Comparison of ENCODE assay signal across 14 cellular contexts in the genomic region with DNA sequence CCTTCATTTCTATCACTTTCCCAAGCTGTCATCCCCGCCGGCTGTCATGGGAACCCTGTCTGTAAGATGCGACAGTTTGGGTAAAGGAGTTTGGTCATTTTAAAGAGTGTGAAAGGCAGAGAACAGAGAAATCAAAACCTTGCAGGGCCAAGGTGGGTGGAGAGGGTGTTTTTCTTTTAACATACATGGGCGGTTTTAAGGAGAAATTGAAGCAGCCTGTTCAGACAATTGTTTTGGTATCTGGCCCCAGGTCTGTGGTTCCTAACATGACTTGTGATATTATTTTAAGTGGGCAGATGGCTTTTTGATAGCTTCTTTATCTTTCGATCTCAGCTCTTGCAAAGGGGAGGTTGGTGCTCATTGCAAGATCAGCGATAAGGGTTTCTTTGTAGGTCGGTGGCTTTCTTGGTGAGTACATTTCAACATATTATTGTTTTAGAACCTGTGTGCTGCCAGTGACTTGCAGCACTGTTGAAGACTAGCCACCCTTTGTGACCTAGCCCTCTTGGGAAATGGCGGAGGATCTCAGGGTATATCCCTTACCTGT. TPM values are rescaled to one million over a fixed set of nuclear protein-coding genes. Genes with fewer than 3 reads are reported as not detected.
DNase-seq lines count a peak whose midpoint lies in the region; ATAC-seq and TF ChIP-seq lines count a peak whose summit lies in the region.
"Had no signal": no experiment of that assay in that cellular context is flagged by ENCODE, and none has a peak within 500 bp of the region (broad histone marks: within the 10 kb centered on the region; RNA-seq: fewer than 3 reads in every experiment).

No MANE protein-coding gene starts in this region.

- no peaks in the 10 kb centered on the region for H3K9me3 Mint-ChIP-seq in activated T-cell treated with anti-CD3 and anti-CD28 coated beads, Interleukin-2, amount 50 U/mL, for 24 hours
- H3K9me3 Mint-ChIP-seq in endodermal cell, result peaks cover 67% of the 10 kb centered on the region
- no peaks in the 10 kb centered on the region for H3K9me3 Mint-ChIP-seq in stimulated activated effector memory CD8-positive, alpha-beta T cell treated with anti-CD3 and anti-CD28 coated beads, Interleukin-12 subunit alpha, Interleukin-12 subunit beta, amount 100 ng/mL, for 72 hours
- no peaks in the 10 kb centered on the region for H3K9me3 Mint-ChIP-seq in endothelial cell (ENCODE audit: unreplicated experiment)

- no peak overlapping the region for H3K9ac ChIP-seq in endodermal cell (ENCODE audit: extremely low read depth, low read length, poor library complexity, severe bottlenecking)

- peak; percentile 25 for ATAC-seq in stimulated activated effector memory CD8-positive, alpha-beta T cell treated with anti-CD3 and anti-CD28 coated beads, Interleukin-12 subunit alpha, Interleukin-12 subunit beta, amount 100 ng/mL, for 72 hours

- H3K4me3 Mint-ChIP-seq in activated T-cell treated with anti-CD3 and anti-CD28 coated beads, Interleukin-2, amount 50 U/mL, for 24 hours, result peak overlapping the region; percentile 68
- H3K4me3 Mint-ChIP-seq in endodermal cell (no peak overlapping the region), endothelial cell (ENCODE audit: unreplicated experiment) (no peak overlapping the region)
- peak overlapping the region; percentile 80 for H3K4me3 Mint-ChIP-seq in stimulated activated effector memory CD8-positive, alpha-beta T cell treated with anti-CD3 and anti-CD28 coated beads, Interleukin-12 subunit alpha, Interleukin-12 subunit beta, amount 100 ng/mL, for 72 hours

- H3K36me3 Mint-ChIP-seq in activated T-cell treated with anti-CD3 and anti-CD28 coated beads, Interleukin-2, amount 50 U/mL, for 24 hours (ENCODE audit: low read depth), result peaks cover 33% of the 10 kb centered on the region
- H3K36me3 Mint-ChIP-seq in endodermal cell (ENCODE audit: low read depth) (peaks cover 7% of the 10 kb centered on the region), endothelial cell (ENCODE audit: low read depth, unreplicated experiment) (peaks cover 4% of the 10 kb centered on the region)
- peaks cover 51% of the 10 kb centered on the region for H3K36me3 Mint-ChIP-seq in stimulated activated effector memory CD8-positive, alpha-beta T cell treated with anti-CD3 and anti-CD28 coated beads, Interleukin-12 subunit alpha, Interleukin-12 subunit beta, amount 100 ng/mL, for 72 hours

- peaks cover 26% of the 10 kb centered on the region for H3K27me3 Mint-ChIP-seq in activated T-cell treated with anti-CD3 and anti-CD28 coated beads, Interleukin-2, amount 50 U/mL, for 24 hours
- H3K27me3 Mint-ChIP-seq in endodermal cell (ENCODE audit: insufficient read depth) (no peaks in the 10 kb centered on the region), endothelial cell (ENCODE audit: unreplicated experiment) (peaks cover 11% of the 10 kb centered on the region)

- peaks cover 80% of the 10 kb centered on the region for H3K4me1 Mint-ChIP-seq in activated T-cell treated with anti-CD3 and anti-CD28 coated beads, Interleukin-2, amount 50 U/mL, for 24 hours (ENCODE audit: low read depth)
- peaks cover 6% of the 10 kb centered on the region for H3K4me1 Mint-ChIP-seq in endodermal cell
- peaks cover 68% of the 10 kb centered on the region for H3K4me1 Mint-ChIP-seq in stimulated activated effector memory CD8-positive, alpha-beta T cell treated with anti-CD3 and anti-CD28 coated beads, Interleukin-12 subunit alpha, Interleukin-12 subunit beta, amount 100 ng/mL, for 72 hours
- H3K4me1 Mint-ChIP-seq in endothelial cell (ENCODE audit: unreplicated experiment), result peaks cover 18% of the 10 kb centered on the region

- WGBS in endodermal cell (ENCODE audit: insufficient coverage in 1 of 2, insufficient read length in 1 of 2), 2 experiments, result 90 to 100% methylated on average over 1 to 8 of the region's 8 CpGs

- H3K27ac ChIP-seq in endodermal cell (ENCODE audit: low read depth, low read length), result no peak overlapping the region
- H3K27ac ChIP-seq: uterus had no signal

- peaks cover 2% of the 10 kb centered on the region for H3K4me1 ChIP-seq in endodermal cell (ENCODE audit: control insufficient read depth, insufficient read depth, low read length)
- H3K4me1 ChIP-seq: uterus had no signal

- H3K27ac Mint-ChIP-seq in activated T-cell treated with anti-CD3 and anti-CD28 coated beads, Interleukin-2, amount 50 U/mL, for 24 hours, result peak overlapping the region; percentile 83
- H3K27ac Mint-ChIP-seq in endodermal cell (no peak overlapping the region), endothelial cell (ENCODE audit: unreplicated experiment) (no peak overlapping the region)
- peak overlapping the region; percentile 93 for H3K27ac Mint-ChIP-seq in stimulated activated effector memory CD8-positive, alpha-beta T cell treated with anti-CD3 and anti-CD28 coated beads, Interleukin-12 subunit alpha, Interleukin-12 subunit beta, amount 100 ng/mL, for 72 hours

- no peaks in the 10 kb centered on the region for H3K27me3 ChIP-seq in endodermal cell (ENCODE audit: control insufficient read depth, insufficient read depth, low read length, poor library complexity, severe bottlenecking)
- H3K27me3 ChIP-seq: uterus had no signal

- H3K9me3 ChIP-seq in endodermal cell (ENCODE audit: control insufficient read depth, low read length), result no peaks in the 10 kb centered on the region
- H3K9me3 ChIP-seq: uterus had no signal

- H3K4me3 ChIP-seq in endodermal cell (ENCODE audit: low read length), result no peak overlapping the region
- H3K4me3 ChIP-seq: uterus had no signal

- H3K36me3 ChIP-seq in endodermal cell (ENCODE audit: control insufficient read depth, insufficient read depth, low read length), result no peaks in the 10 kb centered on the region
- H3K36me3 ChIP-seq: uterus had no signal

- peak; percentile 22 to 30 for DNase-seq in activated CD4-positive, alpha-beta T cell treated with anti-CD3 and anti-CD28 coated beads for 4 hours
- no peak for DNase-seq in activated CD4-positive, alpha-beta T cell treated with anti-CD3 and anti-CD28 coated beads, Interleukin-2, amount 50 U/mL, for 4 hours
- peak; percentile 53 for DNase-seq in activated T-cell treated with anti-CD3 and anti-CD28 coated beads, Interleukin-2, amount 50 U/mL, for 24 hours
- DNase-seq in endodermal cell (peak; percentile 6), endothelial cell (ENCODE audit: low spot score) (no peak), AML-193 (lab: John Stamatoyannopoulos, UW) (no peak), kidney tubule cell (ENCODE audit: low spot score) (no peak)
- DNase-seq in stimulated activated effector memory CD8-positive, alpha-beta T cell treated with anti-CD3 and anti-CD28 coated beads, Interleukin-12 subunit alpha, Interleukin-12 subunit beta, amount 100 ng/mL, for 72 hours (ENCODE audit: low spot score in 2 of 2), result peak in 1 of 2 donors; percentile 61
- DNase-seq: DMS153, NCI-H1048, NCI-H345 had no signal

- TF ChIP-seq CTCF in endodermal cell (conservative IDR thresholded peaks at IDR 0.05) (no peak), endothelial cell (IDR thresholded peaks at IDR 0.05; ENCODE audit: unreplicated experiment) (no peak)

RNA-seq across cellular contexts. Expression of gene PPP1R3F, which starts 3.7 kb away (rescaled TPM):
- total RNA-seq in endodermal cell (10 to 100 TPM in 1 of 2 donors, 1 to 10 TPM in 1; 6.9 to 16.6 TPM), endothelial cell (ENCODE audit: unreplicated experiment) (6.0 TPM)
- 8.7 TPM for polyA plus RNA-seq in endodermal cell (2013, experiment 1 of 2)
- 12.0 TPM for polyA plus RNA-seq in endodermal cell (2013, experiment 2 of 2)

RNA-seq across cellular contexts. Expression of gene FOXP3, which starts 8.7 kb away (rescaled TPM):
- total RNA-seq in endodermal cell (under 1 TPM; 0.53 to 0.77 TPM), endothelial cell (ENCODE audit: unreplicated experiment) (0.26 TPM)
- polyA plus RNA-seq in endodermal cell (2013, experiment 1 of 2), result 0.25 TPM
- 0.21 TPM for polyA plus RNA-seq in endodermal cell (2013, experiment 2 of 2)
- total RNA-seq: cerebellum, uterus had no signal

RNA-seq across cellular contexts. Expression of gene GAGE10, which starts 30.2 kb away (rescaled TPM):
- total RNA-seq in endodermal cell, result not detected
- polyA plus RNA-seq in endodermal cell (2013, experiment 1 of 2), result not detected
- not detected for polyA plus RNA-seq in endodermal cell (2013, experiment 2 of 2)
- not detected for total RNA-seq in endothelial cell (ENCODE audit: unreplicated experiment)
- total RNA-seq: cerebellum, myocyte, uterus had no signal

RNA-seq across cellular contexts. Expression of gene CCDC22, which starts 38.0 kb away (rescaled TPM):
- 10 to 100 TPM; 14.0 to 15.5 TPM for total RNA-seq in endodermal cell
- polyA plus RNA-seq in endodermal cell (2013, experiment 1 of 2), result 16.2 TPM
- polyA plus RNA-seq in endodermal cell (2013, experiment 2 of 2), result 15.3 TPM
- total RNA-seq in endothelial cell (ENCODE audit: unreplicated experiment), result 24.2 TPM

RNA-seq across cellular contexts. Expression of gene CACNA1F, which starts 40.1 kb away (rescaled TPM):
- total RNA-seq in endodermal cell (under 1 TPM; 0.42 to 0.70 TPM), endothelial cell (ENCODE audit: unreplicated experiment) (0.59 TPM)
- 0.43 TPM for polyA plus RNA-seq in endodermal cell (2013, experiment 1 of 2)
- 0.46 TPM for polyA plus RNA-seq in endodermal cell (2013, experiment 2 of 2)
- total RNA-seq: myocyte had no signal

Comparison
In these comparisons a context has a peak if more than half of its experiments do, and no peak if none do; other contexts are left out.
1. DNase-seq: peak in activated CD4-positive, alpha-beta T cell treated with anti-CD3 and anti-CD28 coated beads for 4 hours (2 of 2), activated T-cell treated with anti-CD3 and anti-CD28 coated beads, Interleukin-2, amount 50 U/mL, for 24 hours (single experiment) and endodermal cell (single experiment); none in activated CD4-positive, alpha-beta T cell treated with anti-CD3 and anti-CD28 coated beads, Interleukin-2, amount 50 U/mL, for 4 hours (0 of 2), endothelial cell (single experiment), AML-193 (0 of 2) and kidney tubule cell (single experiment).
2. H3K27ac Mint-ChIP-seq: peak in activated T-cell treated with anti-CD3 and anti-CD28 coated beads, Interleukin-2, amount 50 U/mL, for 24 hours (single experiment) and stimulated activated effector memory CD8-positive, alpha-beta T cell treated with anti-CD3 and anti-CD28 coated beads, Interleukin-12 subunit alpha, Interleukin-12 subunit beta, amount 100 ng/mL, for 72 hours (single experiment); none in endodermal cell (single experiment) and endothelial cell (single experiment).
3. H3K4me3 Mint-ChIP-seq: peak in activated T-cell treated with anti-CD3 and anti-CD28 coated beads, Interleukin-2, amount 50 U/mL, for 24 hours (single experiment) and stimulated activated effector memory CD8-positive, alpha-beta T cell treated with anti-CD3 and anti-CD28 coated beads, Interleukin-12 subunit alpha, Interleukin-12 subunit beta, amount 100 ng/mL, for 72 hours (single experiment); none in endodermal cell (single experiment) and endothelial cell (single experiment).